Comparison of ENCODE assay signal across 8 cellular contexts in genomic region chr2:205706769-205707375, GRCh38. TPM values are rescaled to one million over a fixed set of nuclear protein-coding genes. Genes with fewer than 3 reads are reported as not detected.
DNase-seq lines count a peak whose midpoint lies in the region; ATAC-seq, FAIRE-seq and TF ChIP-seq lines count a peak whose summit lies in the region.

No MANE protein-coding gene starts in this region.

- H3K36me3 Mint-ChIP-seq in astrocyte (ENCODE audit: low read depth, unreplicated experiment) = peaks cover 9% of the 10 kb centered on the region
- no peaks in the 10 kb centered on the region for H3K36me3 Mint-ChIP-seq in stimulated activated memory B cell treated with anti-CD40 and anti-IgM and Interleukin-4, amounts not matched to agents 10 μg/mL and 1 μg/mL and 100 μg/mL, for 72 hours

- peak overlapping the region; percentile 46 to 84 (median 74); a peak in 21 of 22 replicates for H3K9ac ChIP-seq in BLaER1 treated with 17β-estradiol and CSF1 and Interleukin-3, amounts not matched to agents 10 nM and 100 nM
- peak overlapping the region; percentile 77 for H3K9ac ChIP-seq in astrocyte (ENCODE audit: low read length)

- no peaks in the 10 kb centered on the region for H3K9me3 Mint-ChIP-seq in astrocyte (ENCODE audit: unreplicated experiment)
- no peaks in the 10 kb centered on the region for H3K9me3 Mint-ChIP-seq in stimulated activated memory B cell treated with anti-CD40 and anti-IgM and Interleukin-4, amounts not matched to agents 10 μg/mL and 1 μg/mL and 100 μg/mL, for 72 hours

- H3K27me3 Mint-ChIP-seq in astrocyte (ENCODE audit: low read depth, unreplicated experiment) = no peaks in the 10 kb centered on the region
- H3K27me3 Mint-ChIP-seq in stimulated activated memory B cell treated with anti-CD40 and anti-IgM and Interleukin-4, amounts not matched to agents 10 μg/mL and 1 μg/mL and 100 μg/mL, for 72 hours = no peaks in the 10 kb centered on the region

- peak overlapping the region; percentile 49 for H2AFZ ChIP-seq in astrocyte (ENCODE audit: low read depth, low read length)

- H3K79me2 ChIP-seq in astrocyte (ENCODE audit: insufficient read depth, low read length) = peaks cover 69% of the 10 kb centered on the region

- peak; percentile 54 for FAIRE-seq in astrocyte (lab: Jason Lieb, UNC)

- H3K36me3 ChIP-seq in BLaER1 treated with 17β-estradiol and CSF1 and Interleukin-3, amounts not matched to agents 10 nM and 100 nM = peaks cover 0 to 6% (median 0%) of the 10 kb centered on the region in 11 experiments; a peak in 1 of 22 replicates
- peaks cover 5% of the 10 kb centered on the region for H3K36me3 ChIP-seq in astrocyte (ENCODE audit: insufficient read depth, low read length)

- H4K20me1 ChIP-seq in BLaER1 treated with 17β-estradiol and CSF1 and Interleukin-3, amounts not matched to agents 10 nM and 100 nM = no peaks in the 10 kb centered on the region
- H4K20me1 ChIP-seq in astrocyte (ENCODE audit: insufficient read depth, low read length) = no peaks in the 10 kb centered on the region

- H3K9me3 ChIP-seq in BLaER1 treated with 17β-estradiol and CSF1 and Interleukin-3, amounts not matched to agents 10 nM and 100 nM (replicated peaks in 1 of 11) = no peaks in the 10 kb centered on the region
- no peaks in the 10 kb centered on the region for H3K9me3 ChIP-seq in astrocyte (ENCODE audit: insufficient read depth, low read depth, low read length)

- no peaks in the 10 kb centered on the region for H3K27me3 ChIP-seq in BLaER1 treated with 17β-estradiol and CSF1 and Interleukin-3, amounts not matched to agents 10 nM and 100 nM
- no peaks in the 10 kb centered on the region for H3K27me3 ChIP-seq in astrocyte (ENCODE audit: insufficient read depth, low read length)

- H3K4me1 Mint-ChIP-seq in astrocyte (ENCODE audit: low read depth, unreplicated experiment) = peaks cover 47% of the 10 kb centered on the region
- peaks cover 49% of the 10 kb centered on the region for H3K4me1 Mint-ChIP-seq in stimulated activated memory B cell treated with anti-CD40 and anti-IgM and Interleukin-4, amounts not matched to agents 10 μg/mL and 1 μg/mL and 100 μg/mL, for 72 hours

- H3K4me2 ChIP-seq in BLaER1 treated with 17β-estradiol and CSF1 and Interleukin-3, amounts not matched to agents 10 nM and 100 nM = peak overlapping the region; percentile 79 to 94 (median 90)
- H3K4me2 ChIP-seq in astrocyte (ENCODE audit: low read length) = peak overlapping the region; percentile 77

- peak overlapping the region; percentile 97 for H3K27ac Mint-ChIP-seq in astrocyte (ENCODE audit: unreplicated experiment)
- H3K27ac Mint-ChIP-seq in stimulated activated memory B cell treated with anti-CD40 and anti-IgM and Interleukin-4, amounts not matched to agents 10 μg/mL and 1 μg/mL and 100 μg/mL, for 72 hours = peak overlapping the region; percentile 95

- H3K4me1 ChIP-seq in BLaER1 treated with 17β-estradiol and CSF1 and Interleukin-3, amounts not matched to agents 10 nM and 100 nM = peaks cover 47 to 81% (median 63%) of the 10 kb centered on the region in 10 experiments
- H3K4me1 ChIP-seq in astrocyte (ENCODE audit: insufficient read depth, low read length) = peaks cover 71% of the 10 kb centered on the region

- peak; percentile 97 for DNase-seq in astrocyte (ENCODE audit: low read depth)
- DNase-seq in left colon = peak; percentile 57 to 78
- DNase-seq in NCI-H524 treated with DMSO at 0.1 percent for 48 hours (lab: John Stamatoyannopoulos, UW) = no peak

- peak overlapping the region; percentile 47 for H3K4me3 Mint-ChIP-seq in astrocyte (ENCODE audit: unreplicated experiment)
- H3K4me3 Mint-ChIP-seq in stimulated activated memory B cell treated with anti-CD40 and anti-IgM and Interleukin-4, amounts not matched to agents 10 μg/mL and 1 μg/mL and 100 μg/mL, for 72 hours = peak overlapping the region; percentile 41

- TF ChIP-seq CTCF in astrocyte (IDR thresholded peaks at IDR 0.05; ENCODE audit: insufficient read depth, low read depth, low read length) = no peak

- intact Hi-C loops in left colon (cut with DNase I, micrococcal nuclease) = no loop called here

- peak overlapping the region in 7 of 10 experiments; percentile 10 to 41 (median 19); a peak in 10 of 20 replicates for H3K4me3 ChIP-seq in BLaER1 treated with 17β-estradiol and CSF1 and Interleukin-3, amounts not matched to agents 10 nM and 100 nM
- H3K4me3 ChIP-seq in astrocyte (ENCODE audit: insufficient read depth, low read depth, low read length) = no peak overlapping the region

- ATAC-seq in GM18867 (IDR thresholded peaks at IDR 0.05; ENCODE audit: unreplicated experiment) = peak; percentile 96
- ATAC-seq in HG03025 (IDR thresholded peaks at IDR 0.05; ENCODE audit: low FRiP score, unreplicated experiment) = peak; percentile 98
- peak; percentile 49 for ATAC-seq in left colon
- ATAC-seq in stimulated activated memory B cell treated with anti-CD40 and anti-IgM and Interleukin-4, amounts not matched to agents 10 μg/mL and 1 μg/mL and 100 μg/mL, for 72 hours = peak; percentile 99

- peak overlapping the region; percentile 72 to 95 (median 88) for H3K27ac ChIP-seq in BLaER1 treated with 17β-estradiol and CSF1 and Interleukin-3, amounts not matched to agents 10 nM and 100 nM
- H3K27ac ChIP-seq in astrocyte (ENCODE audit: low read depth, low read length) = peak overlapping the region; percentile 91

TF ChIP-seq in PFSK-1, 5 proteins besides CTCF, POLR2A, EP300 and RAD21:
- TF ChIP-seq FOXP2 (optimal IDR thresholded peaks at IDR 0.05; ENCODE audit: borderline replicate concordance, extremely low read depth, extremely low read length, insufficient read depth) = peak; percentile 70
- no peak for TF ChIP-seq REST (IDR thresholded peaks at IDR 0.05; ENCODE audit: insufficient read depth in 1 of 2, low read depth in 2 of 2, low read length in 2 of 2)
- peak; percentile 47; the same call in 1 of the 2 replicates for TF ChIP-seq TAF1 (IDR thresholded peaks at IDR 0.05; ENCODE audit: borderline replicate concordance, insufficient read depth, low read length)
- 0 out of 2 replicates have a peak, but pooled peaks have one; percentile 30 for TF ChIP-seq SIN3A (IDR thresholded peaks at IDR 0.05; ENCODE audit: borderline replicate concordance, insufficient read depth, low read length)
- TF ChIP-seq POLR2AphosphoS5 (IDR thresholded peaks at IDR 0.05; ENCODE audit: low read depth, low read length) = peak; percentile 54; the same call in 1 of the 2 replicates

RNA-seq across cellular contexts. Expression of gene NRP2, which starts 24.6 kb away (rescaled TPM):
- polyA plus RNA-seq in PFSK-1 (2012; ENCODE audit: insufficient read length, low read depth) = 51.5 TPM
- total RNA-seq in astrocyte = 68.5 and 76.7 TPM in 2 replicates
- total RNA-seq in left colon = 10 to 100 TPM in 1 of 2 donors, 1 to 10 TPM in 1; 3.8 to 42.6 TPM

Comparison
In these comparisons a context has a peak if more than half of its experiments do, and no peak if none do; other contexts are left out.
1. ATAC-seq: peak in every context shown above with its lines; median percentile 99 in stimulated activated memory B cell treated with anti-CD40 and anti-IgM and Interleukin-4, amounts not matched to agents 10 μg/mL and 1 μg/mL and 100 μg/mL, for 72 hours; 98 in HG03025; 96 in GM18867; 49 in left colon.